20 cellular contexts compared by ENCODE assay signal in genomic region chr16:85270365-85270764, GRCh38.
DNase-seq lines count a peak whose midpoint lies in the region; ATAC-seq, FAIRE-seq and TF ChIP-seq lines count a peak whose summit lies in the region.
"Had no signal": no experiment of that assay in that cellular context is flagged by ENCODE, and none has a peak within 500 bp of the region (broad histone marks: within the 10 kb centered on the region; RNA-seq: fewer than 3 reads in every experiment).

No MANE protein-coding gene starts in this region.

- no peak for TF ChIP-seq CTCF in bronchial epithelial cell (IDR thresholded peaks at IDR 0.05; ENCODE audit: insufficient read depth, low read length, severe bottlenecking)
- TF ChIP-seq CTCF in mesothelial cell of epicardium (IDR thresholded peaks at IDR 0.05; ENCODE audit: unreplicated experiment), result no peak
- TF ChIP-seq CTCF in type B pancreatic cell (conservative IDR thresholded peaks at IDR 0.05), result no peak

- H3K9ac ChIP-seq in NT2/D1 (ENCODE audit: insufficient read length, low read depth), result peak overlapping the region; percentile 22
- H3K9ac ChIP-seq: KMS-11 had no signal

- no peak for ATAC-seq in GM21390 (IDR thresholded peaks at IDR 0.05; ENCODE audit: unreplicated experiment)
- ATAC-seq: GM12878, GM23338, HepG2, Panc1, Right ventricle myocardium inferior had no signal

- no peaks in the 10 kb centered on the region for H3K9me3 ChIP-seq in NT2/D1 (ENCODE audit: insufficient read depth, low read length)
- H3K9me3 ChIP-seq: MG63 had no signal

- FAIRE-seq in bronchial epithelial cell (lab: Jason Lieb, UNC), result peak; percentile 36
- FAIRE-seq: GM12878, HepG2 had no signal

- peaks cover 17% of the 10 kb centered on the region for H3K4me1 ChIP-seq in NT2/D1 (ENCODE audit: insufficient read depth, insufficient read length)

- DNase-seq in NT2/D1 (ENCODE audit: low read depth, low spot score) (no peak), bronchial epithelial cell (ENCODE audit: low read depth) (no peak), mesothelial cell of epicardium (ENCODE audit: low spot score in 2 of 2, unreplicated experiment in 2 of 2) (no peak), type B pancreatic cell (ENCODE audit: extremely low spot score, unreplicated experiment) (no peak), NCI-H748 (lab: John Stamatoyannopoulos, UW; ENCODE audit: unreplicated experiment) (no peak)
- no peak for DNase-seq in activated CD4-positive, alpha-beta T cell treated with anti-CD3 and anti-CD28 coated beads, Interleukin-2, amount 10 ng/mL, durations not matched to agents 7 days and 5 days
- DNase-seq: Calu3, HFFc6, MG63, NCI-H1092 treated with DMSO at 0.1 percent for 48 hours, NCI-H1694 treated with DMSO at 0.1 percent for 48 hours, NCI-H345, NCI-H748 treated with DMSO at 0.1 percent for 48 hours had no signal

- H3K27me3 Mint-ChIP-seq in mesothelial cell of epicardium (ENCODE audit: low read depth) (peaks cover 1% of the 10 kb centered on the region), type B pancreatic cell (peaks cover 16% of the 10 kb centered on the region)
- H3K27me3 Mint-ChIP-seq in activated CD4-positive, alpha-beta T cell treated with anti-CD3 and anti-CD28 coated beads, Interleukin-2, amount 10 ng/mL, durations not matched to agents 7 days and 5 days, result no peaks in the 10 kb centered on the region

- H3K27ac Mint-ChIP-seq in mesothelial cell of epicardium (peak overlapping the region; percentile 84), type B pancreatic cell (peak overlapping the region; percentile 63)
- no peak overlapping the region for H3K27ac Mint-ChIP-seq in activated CD4-positive, alpha-beta T cell treated with anti-CD3 and anti-CD28 coated beads, Interleukin-2, amount 10 ng/mL, durations not matched to agents 7 days and 5 days
- H3K27ac Mint-ChIP-seq: GM23338, HFFc6 had no signal

- no peak overlapping the region for H3K4me3 ChIP-seq in NT2/D1 (ENCODE audit: insufficient read length, low read depth)
- H3K4me3 ChIP-seq in bronchial epithelial cell (ENCODE audit: low read depth, low read length), result no peak overlapping the region
- H3K4me3 ChIP-seq: GM12878, GM23338, MG63 had no signal

- POLR2A ChIA-PET in activated CD4-positive, alpha-beta T cell treated with anti-CD3 and anti-CD28 coated beads, Interleukin-2, amount 10 ng/mL, durations not matched to agents 7 days and 5 days (lab: Charles Lee), result no interaction called here

- H3K4me1 Mint-ChIP-seq in mesothelial cell of epicardium (peaks cover 22% of the 10 kb centered on the region), type B pancreatic cell (ENCODE audit: unreplicated experiment) (peaks cover 40% of the 10 kb centered on the region)
- H3K4me1 Mint-ChIP-seq in activated CD4-positive, alpha-beta T cell treated with anti-CD3 and anti-CD28 coated beads, Interleukin-2, amount 10 ng/mL, durations not matched to agents 7 days and 5 days, result no peaks in the 10 kb centered on the region

- CTCF ChIA-PET in activated CD4-positive, alpha-beta T cell treated with anti-CD3 and anti-CD28 coated beads, Interleukin-2, amount 10 ng/mL, durations not matched to agents 7 days and 5 days (lab: Charles Lee), result no interaction called here

- H3K36me3 Mint-ChIP-seq in mesothelial cell of epicardium (no peaks in the 10 kb centered on the region), type B pancreatic cell (no peaks in the 10 kb centered on the region)
- no peaks in the 10 kb centered on the region for H3K36me3 Mint-ChIP-seq in activated CD4-positive, alpha-beta T cell treated with anti-CD3 and anti-CD28 coated beads, Interleukin-2, amount 10 ng/mL, durations not matched to agents 7 days and 5 days (ENCODE audit: low read depth)

- H3K36me3 ChIP-seq in NT2/D1 (ENCODE audit: insufficient read depth, insufficient read length, low read length) (peaks cover 5% of the 10 kb centered on the region), bronchial epithelial cell (ENCODE audit: control insufficient read depth, insufficient read depth, low read length) (no peaks in the 10 kb centered on the region)
- H3K36me3 ChIP-seq: MG63 had no signal

- H3K9me3 Mint-ChIP-seq in mesothelial cell of epicardium (no peaks in the 10 kb centered on the region), type B pancreatic cell (no peaks in the 10 kb centered on the region)
- no peaks in the 10 kb centered on the region for H3K9me3 Mint-ChIP-seq in activated CD4-positive, alpha-beta T cell treated with anti-CD3 and anti-CD28 coated beads, Interleukin-2, amount 10 ng/mL, durations not matched to agents 7 days and 5 days
- H3K9me3 Mint-ChIP-seq: GM23338, HFFc6 had no signal

- no peaks in the 10 kb centered on the region for H3K27me3 ChIP-seq in NT2/D1 (ENCODE audit: insufficient read depth, insufficient read length)
- peaks cover 1% of the 10 kb centered on the region for H3K27me3 ChIP-seq in bronchial epithelial cell (ENCODE audit: control insufficient read depth, insufficient read depth, low read length)
- H3K27me3 ChIP-seq: MG63 had no signal

- H3K4me3 Mint-ChIP-seq in mesothelial cell of epicardium, result no peak overlapping the region
- H3K4me3 Mint-ChIP-seq in type B pancreatic cell, result peak overlapping the region; percentile 52
- H3K4me3 Mint-ChIP-seq in activated CD4-positive, alpha-beta T cell treated with anti-CD3 and anti-CD28 coated beads, Interleukin-2, amount 10 ng/mL, durations not matched to agents 7 days and 5 days, result no peak overlapping the region
- H3K4me3 Mint-ChIP-seq: GM23338, HFFc6 had no signal
